In the genomic region with DNA sequence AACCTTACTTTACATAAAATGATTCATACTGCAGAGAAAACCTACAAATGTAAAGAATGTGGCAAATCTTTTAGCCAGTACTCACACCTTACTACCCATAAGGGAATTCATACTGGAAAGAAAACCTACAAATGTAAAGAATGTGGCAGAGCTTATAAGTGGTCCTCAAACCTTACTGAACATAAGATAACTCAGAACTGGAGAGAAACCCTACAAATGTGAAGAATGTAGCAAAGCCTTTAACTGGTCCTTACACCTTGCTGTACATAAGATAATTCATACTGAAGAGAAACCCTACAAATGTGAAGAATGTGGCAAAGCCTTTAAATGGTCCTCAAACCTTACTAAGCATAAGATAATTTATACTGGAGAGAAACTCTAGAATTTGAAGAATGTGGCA, we compare ENCODE assay signal across 9 cellular contexts.
"Had no signal": no experiment of that assay in that cellular context is flagged by ENCODE, and none has a peak within 500 bp of the region (broad histone marks: within the 10 kb centered on the region; RNA-seq: fewer than 3 reads in every experiment).

No MANE protein-coding gene starts in this region.

- ATAC-seq: K562 had no signal

- H3K27ac ChIP-seq: GM23248, HL-60 had no signal

- H3K27ac Mint-ChIP-seq: H9 had no signal

- FAIRE-seq: HTR-8/SVneo, K562 had no signal

- H3K4me3 ChIP-seq: GM23248, K562 had no signal

- DNase-seq: GM23248, GOT3, H9, HCEC 1CT, IMR-90, KG1 had no signal

- H3K4me3 Mint-ChIP-seq: H9 had no signal

- H3K4me1 Mint-ChIP-seq: H9 had no signal
